ENCODE assay signal across 15 cellular contexts in the genomic region with DNA sequence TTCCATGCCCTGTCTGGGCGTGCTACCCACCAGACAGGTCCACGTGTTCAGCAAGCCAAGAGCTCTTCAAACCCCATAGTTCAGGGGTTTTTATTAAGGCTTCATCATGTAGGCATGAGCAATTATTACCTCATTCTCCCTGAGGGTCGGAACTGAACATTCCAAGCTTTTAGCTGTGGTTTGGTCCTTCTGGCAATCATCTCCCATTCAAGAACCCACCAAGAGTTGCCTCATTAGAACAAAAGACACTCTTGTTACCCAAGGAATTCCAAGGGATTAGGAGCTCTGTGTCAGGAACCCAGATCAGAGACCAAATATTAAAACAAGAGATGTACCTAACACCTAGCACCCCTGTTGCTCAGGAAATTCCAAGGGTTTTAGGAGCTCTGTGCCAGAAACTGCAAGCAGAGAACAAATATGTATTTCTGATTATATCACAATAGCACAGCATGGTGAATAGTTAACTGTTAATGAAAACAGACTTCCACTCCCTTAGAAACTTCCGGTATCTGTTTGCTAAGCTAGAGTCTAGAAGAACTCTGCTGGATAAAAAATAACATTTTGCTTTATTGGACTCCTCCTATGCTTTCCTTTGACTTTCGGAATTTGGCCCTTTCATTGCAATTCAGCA.
DNase-seq lines count a peak whose midpoint lies in the region; ATAC-seq and TF ChIP-seq lines count a peak whose summit lies in the region.
"Had no signal": no experiment of that assay in that cellular context is flagged by ENCODE, and none has a peak within 500 bp of the region (broad histone marks: within the 10 kb centered on the region; RNA-seq: fewer than 3 reads in every experiment).

No MANE protein-coding gene starts in this region.

- no peak for ATAC-seq in esophagus mucosa
- ATAC-seq: psoas muscle; stimulated activated naive B cell treated with anti-CD40 and anti-IgM and Interleukin-4, amounts not matched to agents 10 μg/mL and 1 μg/mL and 100 μg/mL, for 72 hours had no signal

- H3K27ac Mint-ChIP-seq in endodermal cell = peak overlapping the region; percentile 58
- H3K27ac Mint-ChIP-seq: stimulated activated naive B cell treated with anti-CD40 and anti-IgM and Interleukin-4, amounts not matched to agents 10 μg/mL and 1 μg/mL and 100 μg/mL, for 72 hours had no signal

- no peak overlapping the region for H3K4me3 Mint-ChIP-seq in endodermal cell
- H3K4me3 Mint-ChIP-seq: stimulated activated naive B cell treated with anti-CD40 and anti-IgM and Interleukin-4, amounts not matched to agents 10 μg/mL and 1 μg/mL and 100 μg/mL, for 72 hours had no signal

- 92 to 100% methylated on average over 4 to 5 of the region's 5 CpGs for WGBS in endodermal cell (ENCODE audit: insufficient coverage in 1 of 2, insufficient read length in 1 of 2), 2 experiments

- no peaks in the 10 kb centered on the region for H3K27me3 Mint-ChIP-seq in endodermal cell (ENCODE audit: insufficient read depth)
- H3K27me3 Mint-ChIP-seq: stimulated activated naive B cell treated with anti-CD40 and anti-IgM and Interleukin-4, amounts not matched to agents 10 μg/mL and 1 μg/mL and 100 μg/mL, for 72 hours had no signal

- H3K27ac ChIP-seq in endodermal cell (ENCODE audit: low read depth, low read length) = no peak overlapping the region
- H3K27ac ChIP-seq: adrenal gland, psoas muscle, tibial artery had no signal

- H3K9ac ChIP-seq in endodermal cell (ENCODE audit: extremely low read depth, low read length, poor library complexity, severe bottlenecking) = no peak overlapping the region

- H3K36me3 ChIP-seq in endodermal cell (ENCODE audit: control insufficient read depth, insufficient read depth, low read length) = no peaks in the 10 kb centered on the region
- H3K36me3 ChIP-seq: adrenal gland had no signal

- peaks cover 33% of the 10 kb centered on the region for H3K36me3 Mint-ChIP-seq in endodermal cell (ENCODE audit: low read depth)

- H3K9me3 Mint-ChIP-seq in endodermal cell = peaks cover 2% of the 10 kb centered on the region
- H3K9me3 Mint-ChIP-seq: stimulated activated naive B cell treated with anti-CD40 and anti-IgM and Interleukin-4, amounts not matched to agents 10 μg/mL and 1 μg/mL and 100 μg/mL, for 72 hours had no signal

- no peak for TF ChIP-seq CTCF in endodermal cell (conservative IDR thresholded peaks at IDR 0.05)
- no peak for TF ChIP-seq CTCF in retinal pigment epithelial cell (conservative IDR thresholded peaks at IDR 0.05; ENCODE audit: low read depth, low read length)

- DNase-seq in HK-2 (ENCODE audit: unreplicated experiment) = peak; percentile 6
- DNase-seq in T1000 (lab: John Stamatoyannopoulos, UW) = peak; percentile 53
- no peak for DNase-seq in endodermal cell
- peak; percentile 7 for DNase-seq in retinal pigment epithelial cell (ENCODE audit: low read depth)
- no peak for DNase-seq in NCI-H526 treated with DMSO at 0.1 percent for 48 hours (lab: John Stamatoyannopoulos, UW)
- DNase-seq in NCI-H2081 treated with DMSO at 0.1 percent for 48 hours (lab: John Stamatoyannopoulos, UW) = no peak
- DNase-seq in NCI-H510A treated with DMSO at 0.1 percent for 48 hours (lab: John Stamatoyannopoulos, UW) = no peak
- DNase-seq: adrenal gland; Kasumi-1; NCI-H1417 treated with DMSO at 0.1 percent for 48 hours; psoas muscle; SHP77 treated with DMSO at 0.1 percent for 48 hours; stimulated activated naive B cell treated with anti-CD40 and anti-IgM and Interleukin-4, amounts not matched to agents 10 μg/mL and 1 μg/mL and 100 μg/mL, for 72 hours; tibial artery had no signal

- H3K4me1 ChIP-seq in endodermal cell (ENCODE audit: control insufficient read depth, insufficient read depth, low read length) = peaks cover 12% of the 10 kb centered on the region
- H3K4me1 ChIP-seq: adrenal gland had no signal

- peaks cover 9% of the 10 kb centered on the region for H3K4me1 Mint-ChIP-seq in endodermal cell
- H3K4me1 Mint-ChIP-seq: stimulated activated naive B cell treated with anti-CD40 and anti-IgM and Interleukin-4, amounts not matched to agents 10 μg/mL and 1 μg/mL and 100 μg/mL, for 72 hours had no signal

- H3K27me3 ChIP-seq in endodermal cell (ENCODE audit: control insufficient read depth, insufficient read depth, low read length, poor library complexity, severe bottlenecking) = no peaks in the 10 kb centered on the region
- H3K27me3 ChIP-seq: adrenal gland, tibial artery had no signal

- no peaks in the 10 kb centered on the region for H3K9me3 ChIP-seq in endodermal cell (ENCODE audit: control insufficient read depth, low read length)
- H3K9me3 ChIP-seq: adrenal gland, psoas muscle, tibial artery had no signal

- no peak overlapping the region for H3K4me3 ChIP-seq in endodermal cell (ENCODE audit: low read length)
- no peak overlapping the region for H3K4me3 ChIP-seq in retinal pigment epithelial cell (ENCODE audit: low read length)
- H3K4me3 ChIP-seq: adrenal gland, psoas muscle, tibial artery had no signal

Comparison
In these comparisons a context has a peak if more than half of its experiments do, and no peak if none do; other contexts are left out.
1. DNase-seq: peak in HK-2 (single experiment), T1000 (single experiment) and retinal pigment epithelial cell (single experiment); none in endodermal cell (single experiment), NCI-H526 treated with DMSO at 0.1 percent for 48 hours (single experiment), NCI-H2081 treated with DMSO at 0.1 percent for 48 hours (single experiment) and NCI-H510A treated with DMSO at 0.1 percent for 48 hours (single experiment).